ENCODE assay signal across 9 cellular contexts in genomic region chr11:110711448-110711775, GRCh38. TPM values are rescaled to one million over a fixed set of nuclear protein-coding genes. Genes with fewer than 3 reads are reported as not detected.
DNase-seq lines count a peak whose midpoint lies in the region; ATAC-seq, FAIRE-seq and TF ChIP-seq lines count a peak whose summit lies in the region.
"Had no signal": no experiment of that assay in that cellular context is flagged by ENCODE, and none has a peak within 500 bp of the region (broad histone marks: within the 10 kb centered on the region; RNA-seq: fewer than 3 reads in every experiment).

No MANE protein-coding gene starts in this region.

- no peak for DNase-seq in A549 (ENCODE audit: low read depth in 1 of 2, low spot score in 1 of 2)
- DNase-seq in colonic mucosa, result no peak
- peak in 2 of 10 donors; percentile 4 to 17 for DNase-seq in naive thymus-derived CD8-positive, alpha-beta T cell
- DNase-seq in islet precursor cell, result no peak
- no peak for DNase-seq in NCI-H82 (lab: John Stamatoyannopoulos, UW)
- no peak for DNase-seq in cortex of kidney (lab: John Stamatoyannopoulos, UW)
- no peak for DNase-seq in COR-L47 (lab: John Stamatoyannopoulos, UW)

- no peak for TF ChIP-seq POLR2A in A549 (IDR thresholded peaks at IDR 0.05; ENCODE audit: low read length)

- H3K27me3 ChIP-seq in colonic mucosa, result peaks cover 16% of the 10 kb centered on the region

- H3K27me3 Mint-ChIP-seq in naive thymus-derived CD8-positive, alpha-beta T cell, result peaks cover 40 to 69% (median 57%) of the 10 kb centered on the region in 5 donors

- CTCF ChIA-PET in A549 (lab: Yijun Ruan, JAX), result no interaction called here

- H3K4me1 ChIP-seq in A549 (peaks cover 7% of the 10 kb centered on the region; the same call in 2 of the 3 replicates), colonic mucosa (peaks cover 3% of the 10 kb centered on the region)

- FAIRE-seq in A549 (lab: Jason Lieb, UNC), result no peak
- FAIRE-seq: G401.6 had no signal

- H3K4me3 ChIP-seq in A549 (peak overlapping the region; percentile 41), colonic mucosa (peak overlapping the region; percentile 58)

- H3K27ac Mint-ChIP-seq in naive thymus-derived CD8-positive, alpha-beta T cell, result no peak overlapping the region

- no peaks in the 10 kb centered on the region for H3K9me3 ChIP-seq in A549
- H3K9me3 ChIP-seq in colonic mucosa, result no peaks in the 10 kb centered on the region

- no peak for TF ChIP-seq EP300 in A549 (IDR thresholded peaks at IDR 0.05)

- H3K4me1 Mint-ChIP-seq in naive thymus-derived CD8-positive, alpha-beta T cell, result peaks cover 3 to 27% (median 17%) of the 10 kb centered on the region in 4 donors

- H3K9me3 Mint-ChIP-seq in naive thymus-derived CD8-positive, alpha-beta T cell, result no peaks in the 10 kb centered on the region

- H3K27ac ChIP-seq in A549, result no peak overlapping the region
- H3K27ac ChIP-seq in colonic mucosa, result peak overlapping the region; percentile 61

- H3K36me3 ChIP-seq in colonic mucosa, result no peaks in the 10 kb centered on the region

- ATAC-seq in A549 (no peak), HG03103 (IDR thresholded peaks at IDR 0.05; ENCODE audit: low read depth, unreplicated experiment) (peak; percentile 5)
- ATAC-seq in naive thymus-derived CD8-positive, alpha-beta T cell, result no peak

- no peak for TF ChIP-seq RAD21 in A549 (conservative IDR thresholded peaks at IDR 0.05 in 1 of 2, IDR thresholded peaks at IDR 0.05 in 1 of 2)

- H3K9ac ChIP-seq in colonic mucosa (ENCODE audit: low read depth in 2 of 2, low read length in 2 of 2), result peak overlapping the region; percentile 55 to 66

- peak overlapping the region in 9 of 10 donors; percentile 63 to 83 (median 71) for H3K4me3 Mint-ChIP-seq in naive thymus-derived CD8-positive, alpha-beta T cell

- POLR2A ChIA-PET in A549 (lab: Yijun Ruan, JAX), result no interaction called here
- POLR2A ChIA-PET in naive thymus-derived CD8-positive, alpha-beta T cell (lab: Charles Lee), result no interaction called here

- H3K36me3 Mint-ChIP-seq in naive thymus-derived CD8-positive, alpha-beta T cell, result peaks cover 0 to 3% (median 0%) of the 10 kb centered on the region in 3 donors

- no CpG with 5 or more reads among the region's 24 CpGs for WGBS in A549 (ENCODE audit: missing lambda C conversion rate)

- peak overlapping the region; percentile 88 for H3K4me2 ChIP-seq in A549

- intact Hi-C loops in colonic mucosa (cut with DNase I), result no loop called here

- no peak for TF ChIP-seq CTCF in A549 (IDR thresholded peaks at IDR 0.05)
- no peak for TF ChIP-seq CTCF in colonic mucosa (IDR thresholded peaks at IDR 0.05)

TF ChIP-seq in A549, 52 proteins besides CTCF, POLR2A, EP300 and RAD21:
- TF ChIP-seq E2F6 (IDR thresholded peaks at IDR 0.05; ENCODE audit: borderline replicate concordance, low read depth) (no peak), ZFP36 (IDR thresholded peaks at IDR 0.05; ENCODE audit: borderline replicate concordance, partially characterized antibody) (no peak), HMGXB4 (CRISPR knock-in tag; IDR thresholded peaks at IDR 0.05; ENCODE audit: borderline replicate concordance) (no peak)
TF ChIP-seq in A549: peak in this region for 0.

RNA-seq across cellular contexts. Expression of gene ARHGAP20, which starts 0.8 kb away (rescaled TPM):
- polyA plus RNA-seq in A549 (2011; rRNA removed), result 0.01 TPM in 1 of 2 replicates, not detected in the other
- 0.01 TPM in 1 of 2 replicates, not detected in the other for polyA plus RNA-seq in A549 (2012; cell fraction: cytosol; rRNA removed)
- not detected in 2 replicates for polyA plus RNA-seq in A549 (2012; cell fraction: nucleus; rRNA removed)
- not detected in 3 replicates for polyA plus RNA-seq in A549 (2017; fragmentation: RNase III; extraction: RNeasy Plus Mini Kit Qiagen cat#74134 plus additional on column Dnase treatment)
- polyA minus RNA-seq in A549 (2011; rRNA and poly(A)+ RNA removed), result not detected in 2 replicates
- 1 to 10 TPM in 1 of 2 donors, under 1 TPM in 1; 0.74 to 1.3 TPM for total RNA-seq in colonic mucosa
- total RNA-seq in naive thymus-derived CD8-positive, alpha-beta T cell, result under 1 TPM in 1 of 2 experiments, not detected in 1; 0.08 TPM
- not detected for polyA plus RNA-seq in naive thymus-derived CD8-positive, alpha-beta T cell
